27 cellular contexts compared by ENCODE assay signal in genomic region chr5:31333475-31333874, GRCh38.
"Had no signal": no experiment of that assay in that cellular context is flagged by ENCODE, and none has a peak within 500 bp of the region (broad histone marks: within the 10 kb centered on the region; RNA-seq: fewer than 3 reads in every experiment).

No MANE protein-coding gene starts in this region.

- H3K4me2 ChIP-seq: hepatocyte, smooth muscle cell had no signal

- DNase-seq: heart right ventricle; kidney; left colon; left ventricle myocardium inferior; midbrain; mucosa of descending colon; naive thymus-derived CD4-positive, alpha-beta T cell; nucleus accumbens; ovary; right lobe of liver; stimulated activated CD4-positive, alpha-beta T cell treated with anti-CD3 and anti-CD28 coated beads, Interleukin-1b, Interleukin-23, amount 100 ng/mL, for 48 hours; stimulated activated CD4-positive, alpha-beta T cell treated with anti-CD3 and anti-CD28 coated beads, Interleukin-2, amount 100 ng/mL, for 48 hours; stimulated activated CD4-positive, alpha-beta T cell treated with anti-CD3 and anti-CD28 coated beads, Interleukin-4, amount 100 ng/mL, for 4 hours; stimulated activated CD8-positive, alpha-beta memory T cell treated with anti-CD3 and anti-CD28 coated beads, Interleukin-4, amount 100 ng/mL, for 48 hours; stimulated activated naive CD4-positive, alpha-beta T cell treated with Interleukin-2 at 50 U/mL for 16 hours; stimulated activated naive CD8-positive, alpha-beta T cell treated with anti-CD3 and anti-CD28 coated beads, Interleukin-15, amount 100 ng/mL, for 72 hours; substantia nigra had no signal

- H3K27me3 Mint-ChIP-seq: natural killer cell treated with Interleukin-12 subunit alpha and Interleukin-12 subunit beta and Interleukin-15 and Interleukin-18, amount 100 ng/mL, for 72 hours; progenitor cell of endocrine pancreas; stimulated activated memory B cell treated with anti-CD40 and anti-IgM and Interleukin-4, amounts not matched to agents 10 μg/mL and 1 μg/mL and 100 μg/mL, for 72 hours; stimulated activated naive CD8-positive, alpha-beta T cell treated with anti-CD3 and anti-CD28 coated beads, Interleukin-15, amount 100 ng/mL, for 72 hours; type B pancreatic cell had no signal

- H3K36me3 ChIP-seq: heart right ventricle, left ventricle myocardium inferior, ovary, right atrium auricular region, right lobe of liver, tibial nerve, vagina had no signal

- H3K36me3 Mint-ChIP-seq: naive thymus-derived CD4-positive, alpha-beta T cell; natural killer cell treated with Interleukin-12 subunit alpha and Interleukin-12 subunit beta and Interleukin-15 and Interleukin-18, amount 100 ng/mL, for 72 hours; stimulated activated memory B cell treated with anti-CD40 and anti-IgM and Interleukin-4, amounts not matched to agents 10 μg/mL and 1 μg/mL and 100 μg/mL, for 72 hours; type B pancreatic cell had no signal

- H3K79me2 ChIP-seq: hepatocyte had no signal

- ATAC-seq: heart right ventricle; left colon; mucosa of descending colon; naive thymus-derived CD4-positive, alpha-beta T cell; natural killer cell treated with Interleukin-12 subunit alpha and Interleukin-12 subunit beta and Interleukin-15 and Interleukin-18, amount 100 ng/mL, for 72 hours; right lobe of liver; stimulated activated memory B cell treated with anti-CD40 and anti-IgM and Interleukin-4, amounts not matched to agents 10 μg/mL and 1 μg/mL and 100 μg/mL, for 72 hours; stimulated activated naive CD8-positive, alpha-beta T cell treated with anti-CD3 and anti-CD28 coated beads, Interleukin-15, amount 100 ng/mL, for 72 hours had no signal

- H3K9me3 ChIP-seq: heart right ventricle, left ventricle myocardium inferior, mucosa of descending colon, ovary, right atrium auricular region, right lobe of liver, tibial nerve, vagina had no signal

- H3K4me3 Mint-ChIP-seq: naive thymus-derived CD4-positive, alpha-beta T cell; natural killer cell treated with Interleukin-12 subunit alpha and Interleukin-12 subunit beta and Interleukin-15 and Interleukin-18, amount 100 ng/mL, for 72 hours; stimulated activated memory B cell treated with anti-CD40 and anti-IgM and Interleukin-4, amounts not matched to agents 10 μg/mL and 1 μg/mL and 100 μg/mL, for 72 hours; stimulated activated naive CD8-positive, alpha-beta T cell treated with anti-CD3 and anti-CD28 coated beads, Interleukin-15, amount 100 ng/mL, for 72 hours; type B pancreatic cell had no signal

- H3K27me3 ChIP-seq: hepatocyte, ovary, right atrium auricular region, right lobe of liver, tibial nerve, vagina had no signal

- H3K27ac ChIP-seq: heart right ventricle, hepatocyte, left ventricle myocardium inferior, ovary, right atrium auricular region, right lobe of liver, tibial nerve, vagina had no signal

- H3K4me3 ChIP-seq: heart right ventricle, hepatocyte, left ventricle myocardium inferior, lung, mucosa of descending colon, ovary, right atrium auricular region, right lobe of liver, smooth muscle cell, tibial nerve, vagina had no signal

- H3K4me1 ChIP-seq: heart right ventricle, left ventricle myocardium inferior, right atrium auricular region, right lobe of liver, tibial nerve, vagina had no signal

- H2AFZ ChIP-seq: hepatocyte had no signal

- H3K4me1 Mint-ChIP-seq: naive thymus-derived CD4-positive, alpha-beta T cell; stimulated activated memory B cell treated with anti-CD40 and anti-IgM and Interleukin-4, amounts not matched to agents 10 μg/mL and 1 μg/mL and 100 μg/mL, for 72 hours; stimulated activated naive CD8-positive, alpha-beta T cell treated with anti-CD3 and anti-CD28 coated beads, Interleukin-15, amount 100 ng/mL, for 72 hours had no signal

- H3K9me3 Mint-ChIP-seq: naive thymus-derived CD4-positive, alpha-beta T cell; natural killer cell treated with Interleukin-12 subunit alpha and Interleukin-12 subunit beta and Interleukin-15 and Interleukin-18, amount 100 ng/mL, for 72 hours; stimulated activated memory B cell treated with anti-CD40 and anti-IgM and Interleukin-4, amounts not matched to agents 10 μg/mL and 1 μg/mL and 100 μg/mL, for 72 hours; stimulated activated naive CD8-positive, alpha-beta T cell treated with anti-CD3 and anti-CD28 coated beads, Interleukin-15, amount 100 ng/mL, for 72 hours; type B pancreatic cell had no signal

- H3K27ac Mint-ChIP-seq: naive thymus-derived CD4-positive, alpha-beta T cell; natural killer cell treated with Interleukin-12 subunit alpha and Interleukin-12 subunit beta and Interleukin-15 and Interleukin-18, amount 100 ng/mL, for 72 hours; progenitor cell of endocrine pancreas; stimulated activated memory B cell treated with anti-CD40 and anti-IgM and Interleukin-4, amounts not matched to agents 10 μg/mL and 1 μg/mL and 100 μg/mL, for 72 hours; stimulated activated naive CD8-positive, alpha-beta T cell treated with anti-CD3 and anti-CD28 coated beads, Interleukin-15, amount 100 ng/mL, for 72 hours; type B pancreatic cell had no signal
